In the genomic region with DNA sequence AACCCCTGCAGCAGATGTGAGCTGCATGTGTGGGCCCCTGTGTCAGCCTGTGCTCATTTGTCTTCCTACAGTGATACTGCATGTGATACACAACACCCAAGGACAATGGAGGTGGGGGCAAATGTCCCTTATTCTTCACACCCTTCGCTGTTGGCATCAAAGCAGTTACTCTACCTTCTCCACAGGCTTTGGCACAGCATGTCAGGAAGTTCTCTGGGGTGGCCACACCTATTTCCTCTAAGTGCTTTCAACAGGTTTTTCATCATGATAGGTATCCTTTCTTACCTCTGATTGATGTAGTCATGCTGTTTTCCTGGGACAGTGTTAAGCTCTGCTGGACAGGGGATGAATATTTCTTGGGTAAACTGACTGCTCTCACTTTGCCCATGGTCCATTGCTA, we compare ENCODE assay signal across 31 cellular contexts. TPM values are rescaled to one million over a fixed set of nuclear protein-coding genes. Genes with fewer than 3 reads are reported as not detected.
DNase-seq lines count a peak whose midpoint lies in the region; FAIRE-seq and TF ChIP-seq lines count a peak whose summit lies in the region.
"Had no signal": no experiment of that assay in that cellular context is flagged by ENCODE, and none has a peak within 500 bp of the region (broad histone marks: within the 10 kb centered on the region; RNA-seq: fewer than 3 reads in every experiment).

No MANE protein-coding gene starts in this region.

- CTCF ChIA-PET in activated naive CD4-positive, alpha-beta T cell treated with anti-CD3 and anti-CD28 coated beads, Interleukin-2, amount 10 ng/mL, durations not matched to agents 7 days and 5 days (lab: Charles Lee), result no interaction called here

- H3K9me3 ChIP-seq in osteoblast (ENCODE audit: low read depth, low read length), result no peaks in the 10 kb centered on the region
- no peaks in the 10 kb centered on the region for H3K9me3 ChIP-seq in suprapubic skin
- H3K9me3 ChIP-seq: lower lobe of right lung, MG63, right atrium auricular region, SK-N-SH had no signal

- H3K4me3 ChIP-seq in bronchial epithelial cell (ENCODE audit: low read depth, low read length) (no peak overlapping the region), osteoblast (ENCODE audit: insufficient read depth, low read length) (peak overlapping the region; percentile 65), suprapubic skin (no peak overlapping the region)
- H3K4me3 ChIP-seq: BLaER1 treated with 17β-estradiol and CSF1 and Interleukin-3, amounts not matched to agents 10 nM and 100 nM; MG63; smooth muscle cell had no signal

- no peak overlapping the region for H3K27ac Mint-ChIP-seq in activated naive CD4-positive, alpha-beta T cell treated with anti-CD3 and anti-CD28 coated beads, Interleukin-2, amount 10 ng/mL, durations not matched to agents 7 days and 5 days
- H3K27ac Mint-ChIP-seq in activated T-helper 2 cell treated with anti-CD3 and anti-CD28 coated beads, Interferon-gamma antibody, Interleukin-2, Interleukin-4, amounts not matched to agents 10 μg/mL and 5 μg/mL and 100 μg/mL, durations not matched to agents 14 hours and 24 hours and 36 hours, result no peak overlapping the region
- H3K27ac Mint-ChIP-seq: nephron, type B pancreatic cell had no signal

- 90% methylated on average over 1 of the region's 1 CpG for WGBS in suprapubic skin

- no peak for TF ChIP-seq EP300 in Ishikawa (IDR thresholded peaks at IDR 0.05; ENCODE audit: borderline replicate concordance)
- TF ChIP-seq EP300 in suprapubic skin (IDR thresholded peaks at IDR 0.05), result no peak

- H4K20me1 ChIP-seq in osteoblast (ENCODE audit: insufficient read depth, low read length), result no peaks in the 10 kb centered on the region
- H4K20me1 ChIP-seq: BLaER1 treated with 17β-estradiol and CSF1 and Interleukin-3, amounts not matched to agents 10 nM and 100 nM had no signal

- no peak overlapping the region for H3K4me3 Mint-ChIP-seq in activated naive CD4-positive, alpha-beta T cell treated with anti-CD3 and anti-CD28 coated beads, Interleukin-2, amount 10 ng/mL, durations not matched to agents 7 days and 5 days
- no peak overlapping the region for H3K4me3 Mint-ChIP-seq in activated T-helper 2 cell treated with anti-CD3 and anti-CD28 coated beads, Interferon-gamma antibody, Interleukin-2, Interleukin-4, amounts not matched to agents 10 μg/mL and 5 μg/mL and 100 μg/mL, durations not matched to agents 14 hours and 24 hours and 36 hours (ENCODE audit: low read depth)
- H3K4me3 Mint-ChIP-seq: nephron, type B pancreatic cell had no signal

- no peak for TF ChIP-seq POLR2A in suprapubic skin (IDR thresholded peaks at IDR 0.05)

- intact Hi-C loops in activated T-helper 2 cell treated with anti-CD3 and anti-CD28 coated beads, Interferon-gamma antibody, Interleukin-2, Interleukin-4, amounts not matched to agents 10 μg/mL and 5 μg/mL and 100 μg/mL, durations not matched to agents 14 hours and 24 hours and 36 hours (cut with micrococcal nuclease), result no loop called here

- H2AFZ ChIP-seq in osteoblast (ENCODE audit: low read length), result peak overlapping the region; percentile 90
- H2AFZ ChIP-seq: parathyroid adenoma had no signal

- H3K4me2 ChIP-seq in osteoblast (ENCODE audit: insufficient read depth, low read length), result peak overlapping the region; percentile 49
- H3K4me2 ChIP-seq: BLaER1 treated with 17β-estradiol and CSF1 and Interleukin-3, amounts not matched to agents 10 nM and 100 nM; SK-N-SH; smooth muscle cell had no signal

- H3K27me3 Mint-ChIP-seq in activated naive CD4-positive, alpha-beta T cell treated with anti-CD3 and anti-CD28 coated beads, Interleukin-2, amount 10 ng/mL, durations not matched to agents 7 days and 5 days, result no peaks in the 10 kb centered on the region
- peaks cover 5% of the 10 kb centered on the region for H3K27me3 Mint-ChIP-seq in activated T-helper 2 cell treated with anti-CD3 and anti-CD28 coated beads, Interferon-gamma antibody, Interleukin-2, Interleukin-4, amounts not matched to agents 10 μg/mL and 5 μg/mL and 100 μg/mL, durations not matched to agents 14 hours and 24 hours and 36 hours (ENCODE audit: low read depth)
- H3K27me3 Mint-ChIP-seq: type B pancreatic cell had no signal

- TF ChIP-seq RAD21 in Ishikawa (IDR thresholded peaks at IDR 0.05; ENCODE audit: low read depth), result no peak

- H3K9me3 Mint-ChIP-seq in activated naive CD4-positive, alpha-beta T cell treated with anti-CD3 and anti-CD28 coated beads, Interleukin-2, amount 10 ng/mL, durations not matched to agents 7 days and 5 days, result peaks cover 14% of the 10 kb centered on the region
- peaks cover 4% of the 10 kb centered on the region for H3K9me3 Mint-ChIP-seq in activated T-helper 2 cell treated with anti-CD3 and anti-CD28 coated beads, Interferon-gamma antibody, Interleukin-2, Interleukin-4, amounts not matched to agents 10 μg/mL and 5 μg/mL and 100 μg/mL, durations not matched to agents 14 hours and 24 hours and 36 hours
- H3K9me3 Mint-ChIP-seq: nephron, type B pancreatic cell had no signal

- TF ChIP-seq CTCF in bronchial epithelial cell (IDR thresholded peaks at IDR 0.05; ENCODE audit: insufficient read depth, low read length, severe bottlenecking) (no peak), osteoblast (IDR thresholded peaks at IDR 0.05; ENCODE audit: extremely low read depth, low read depth, low read length) (no peak), suprapubic skin (IDR thresholded peaks at IDR 0.05) (no peak)

- no peaks in the 10 kb centered on the region for H3K27me3 ChIP-seq in bronchial epithelial cell (ENCODE audit: control insufficient read depth, insufficient read depth, low read length)
- no peaks in the 10 kb centered on the region for H3K27me3 ChIP-seq in osteoblast (ENCODE audit: insufficient read depth, low read length)
- H3K27me3 ChIP-seq in suprapubic skin, result no peaks in the 10 kb centered on the region
- H3K27me3 ChIP-seq: BLaER1 treated with 17β-estradiol and CSF1 and Interleukin-3, amounts not matched to agents 10 nM and 100 nM; brain microvascular endothelial cell; MG63; right atrium auricular region had no signal

- H3K36me3 Mint-ChIP-seq in activated naive CD4-positive, alpha-beta T cell treated with anti-CD3 and anti-CD28 coated beads, Interleukin-2, amount 10 ng/mL, durations not matched to agents 7 days and 5 days, result peaks cover 8% of the 10 kb centered on the region
- H3K36me3 Mint-ChIP-seq in activated T-helper 2 cell treated with anti-CD3 and anti-CD28 coated beads, Interferon-gamma antibody, Interleukin-2, Interleukin-4, amounts not matched to agents 10 μg/mL and 5 μg/mL and 100 μg/mL, durations not matched to agents 14 hours and 24 hours and 36 hours (ENCODE audit: low read depth), result no peaks in the 10 kb centered on the region
- H3K36me3 Mint-ChIP-seq: type B pancreatic cell had no signal

- peak; percentile 36 for DNase-seq in activated naive CD4-positive, alpha-beta T cell treated with anti-CD3 and anti-CD28 coated beads, Interleukin-2, amount 10 ng/mL, durations not matched to agents 7 days and 5 days
- no peak for DNase-seq in activated naive CD4-positive, alpha-beta T cell treated with anti-CD3 and anti-CD28 coated beads, Interleukin-2, amount 50 U/mL, for 16 hours
- no peak for DNase-seq in bronchial epithelial cell (ENCODE audit: low read depth)
- DNase-seq in osteoblast (ENCODE audit: insufficient read length, low spot score, missing footprints), result no peak
- no peak for DNase-seq in suprapubic skin (ENCODE audit: low spot score in 2 of 2)
- no peak for DNase-seq in activated T-helper 2 cell treated with anti-CD3 and anti-CD28 coated beads, Interferon-gamma antibody, Interleukin-2, Interleukin-4, amounts not matched to agents 10 μg/mL and 5 μg/mL and 100 μg/mL, durations not matched to agents 14 hours and 24 hours and 36 hours (ENCODE audit: low spot score)
- DNase-seq: activated CD4-positive, alpha-beta T cell treated with anti-CD3 and anti-CD28 coated beads, Interleukin-2, amount 50 U/mL, for 1 hour; effector CD4-positive, alpha-beta T cell; KG1; MG63; NCI-H1105 treated with DMSO at 0.1 percent for 48 hours; NCI-H2081; NCI-H2227 treated with DMSO at 0.1 percent for 48 hours; NCI-H82; SK-N-SH; stimulated activated CD4-positive, alpha-beta T cell treated with anti-CD3 and anti-CD28 coated beads, Interleukin-1b, Interleukin-23, amount 100 ng/mL, for 48 hours; stimulated activated CD8-positive, alpha-beta memory T cell treated with anti-CD3 and anti-CD28 coated beads, Interleukin-4, amount 100 ng/mL, for 48 hours had no signal

- H3K4me1 ChIP-seq in osteoblast (ENCODE audit: insufficient read depth, low read length) (no peaks in the 10 kb centered on the region), suprapubic skin (no peaks in the 10 kb centered on the region)
- H3K4me1 ChIP-seq: BLaER1 treated with 17β-estradiol and CSF1 and Interleukin-3, amounts not matched to agents 10 nM and 100 nM; lower lobe of right lung; parathyroid adenoma; right atrium auricular region had no signal

- peak; percentile 70 for FAIRE-seq in bronchial epithelial cell (lab: Jason Lieb, UNC)
- FAIRE-seq: GM12891, kidney had no signal

- H3K79me2 ChIP-seq in osteoblast (ENCODE audit: insufficient read depth, low read length), result no peaks in the 10 kb centered on the region
- H3K79me2 ChIP-seq: parathyroid adenoma had no signal

- H3K4me1 Mint-ChIP-seq in activated naive CD4-positive, alpha-beta T cell treated with anti-CD3 and anti-CD28 coated beads, Interleukin-2, amount 10 ng/mL, durations not matched to agents 7 days and 5 days, result peaks cover 29% of the 10 kb centered on the region
- peaks cover 6% of the 10 kb centered on the region for H3K4me1 Mint-ChIP-seq in activated T-helper 2 cell treated with anti-CD3 and anti-CD28 coated beads, Interferon-gamma antibody, Interleukin-2, Interleukin-4, amounts not matched to agents 10 μg/mL and 5 μg/mL and 100 μg/mL, durations not matched to agents 14 hours and 24 hours and 36 hours (ENCODE audit: low read depth)
- H3K4me1 Mint-ChIP-seq: nephron had no signal

- no peak overlapping the region for H3K27ac ChIP-seq in osteoblast (ENCODE audit: low read depth, low read length)
- no peak overlapping the region for H3K27ac ChIP-seq in suprapubic skin
- H3K27ac ChIP-seq: BLaER1 treated with 17β-estradiol and CSF1 and Interleukin-3, amounts not matched to agents 10 nM and 100 nM; brain microvascular endothelial cell; lower lobe of right lung; parathyroid adenoma had no signal

- H3K36me3 ChIP-seq in bronchial epithelial cell (ENCODE audit: control insufficient read depth, insufficient read depth, low read length), result no peaks in the 10 kb centered on the region
- H3K36me3 ChIP-seq in osteoblast (ENCODE audit: insufficient read depth, low read length), result no peaks in the 10 kb centered on the region
- H3K36me3 ChIP-seq in suprapubic skin, result no peaks in the 10 kb centered on the region
- H3K36me3 ChIP-seq: BLaER1 treated with 17β-estradiol and CSF1 and Interleukin-3, amounts not matched to agents 10 nM and 100 nM; brain microvascular endothelial cell; lower lobe of right lung; MG63; right atrium auricular region had no signal

RNA-seq across cellular contexts. Expression of gene ZNF662, which starts 29.5 kb away (rescaled TPM):
- total RNA-seq in bronchial epithelial cell, result 1.0 and 1.3 TPM in 2 replicates
- 4.0 and 4.1 TPM in 2 replicates for total RNA-seq in osteoblast
- 10 to 100 TPM; 12.7 to 34.4 (median 12.9) TPM for total RNA-seq in suprapubic skin
- 0.21 and 0.30 TPM in 2 replicates for total RNA-seq in activated T-helper 2 cell treated with anti-CD3 and anti-CD28 coated beads, Interferon-gamma antibody, Interleukin-2, Interleukin-4, amounts not matched to agents 10 μg/mL and 5 μg/mL and 100 μg/mL, durations not matched to agents 14 hours and 24 hours and 36 hours
- total RNA-seq: HT1080, OCI-LY7 had no signal

RNA-seq across cellular contexts. Expression of gene GASK1A, which starts 43.6 kb away (rescaled TPM):
- 0.77 and 1.1 TPM in 2 replicates for total RNA-seq in bronchial epithelial cell
- 0.72 and 0.88 TPM in 2 replicates for total RNA-seq in osteoblast
- 1 to 10 TPM; 1.5 to 8.2 (median 3.2) TPM for total RNA-seq in suprapubic skin
- total RNA-seq in activated T-helper 2 cell treated with anti-CD3 and anti-CD28 coated beads, Interferon-gamma antibody, Interleukin-2, Interleukin-4, amounts not matched to agents 10 μg/mL and 5 μg/mL and 100 μg/mL, durations not matched to agents 14 hours and 24 hours and 36 hours, result not detected in 2 replicates
- total RNA-seq: HT1080, OCI-LY7 had no signal

RNA-seq across cellular contexts. Expression of gene CYP8B1, which starts 59.8 kb away (rescaled TPM):
- total RNA-seq in bronchial epithelial cell, result not detected in 2 replicates
- total RNA-seq in osteoblast, result not detected in 2 replicates
- not detected for total RNA-seq in suprapubic skin
- not detected in 2 replicates for total RNA-seq in activated T-helper 2 cell treated with anti-CD3 and anti-CD28 coated beads, Interferon-gamma antibody, Interleukin-2, Interleukin-4, amounts not matched to agents 10 μg/mL and 5 μg/mL and 100 μg/mL, durations not matched to agents 14 hours and 24 hours and 36 hours
- total RNA-seq: epithelial cell of proximal tubule, HT1080, lower lobe of right lung, OCI-LY7, right atrium auricular region, smooth muscle cell had no signal
